Comparison of ENCODE assay signal across 17 cellular contexts in the genomic region with DNA sequence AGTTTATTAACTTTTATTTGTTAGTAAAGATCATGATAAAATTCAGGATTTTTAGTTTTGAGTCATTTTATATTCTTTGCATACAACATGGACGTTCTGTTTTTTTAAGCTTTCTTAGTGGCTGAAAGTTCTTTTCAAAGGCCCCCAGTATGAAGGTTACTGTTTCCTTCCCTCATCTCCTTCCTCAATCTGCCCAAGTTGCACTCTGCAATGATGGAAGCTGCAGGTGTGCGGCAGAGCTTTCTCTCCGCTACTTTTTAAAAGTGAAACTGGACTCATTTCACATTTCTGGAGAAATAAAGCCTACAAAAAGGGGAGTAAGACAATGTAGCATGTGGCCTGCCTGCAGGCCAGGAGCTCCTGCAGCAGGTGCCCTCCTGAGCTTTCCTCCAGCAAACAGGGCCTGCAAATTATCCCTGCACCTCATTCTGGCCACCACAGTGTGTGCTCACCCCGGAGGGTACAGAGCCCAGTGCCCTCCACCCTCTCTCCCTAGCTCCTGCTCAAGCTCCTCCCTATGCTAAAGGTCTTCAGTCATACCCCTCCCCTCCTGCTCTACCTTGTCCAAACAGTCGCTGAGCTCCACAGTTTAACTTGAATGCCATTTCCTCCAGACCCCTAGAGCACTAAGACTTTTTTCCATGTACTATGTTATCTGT.
DNase-seq lines count a peak whose midpoint lies in the region; ATAC-seq and TF ChIP-seq lines count a peak whose summit lies in the region.
"Had no signal": no experiment of that assay in that cellular context is flagged by ENCODE, and none has a peak within 500 bp of the region (broad histone marks: within the 10 kb centered on the region; RNA-seq: fewer than 3 reads in every experiment).

No MANE protein-coding gene starts in this region.

- no peak for TF ChIP-seq CTCF in type B pancreatic cell (conservative IDR thresholded peaks at IDR 0.05)
- TF ChIP-seq CTCF in ascending aorta (IDR thresholded peaks at IDR 0.05): no peak

- H3K27me3 Mint-ChIP-seq in T-helper 17 cell: no peaks in the 10 kb centered on the region
- no peaks in the 10 kb centered on the region for H3K27me3 Mint-ChIP-seq in memory B cell
- no peaks in the 10 kb centered on the region for H3K27me3 Mint-ChIP-seq in type B pancreatic cell
- H3K27me3 Mint-ChIP-seq: IgD-negative memory B cell had no signal

- no peak overlapping the region for H3K4me3 ChIP-seq in right cardiac atrium (ENCODE audit: low read length)
- H3K4me3 ChIP-seq in ascending aorta: no peak overlapping the region
- H3K4me3 ChIP-seq: dorsolateral prefrontal cortex, esophagus squamous epithelium had no signal

- intact Hi-C loops in right cardiac atrium (cut with DNase I): no loop called here
- intact Hi-C loops in left ventricle myocardium superior (cut with micrococcal nuclease): no loop called here
- intact Hi-C loops in ascending aorta (cut with DNase I): no loop called here

- H3K4me3 Mint-ChIP-seq in T-helper 17 cell (no peak overlapping the region), memory B cell (no peak overlapping the region), type B pancreatic cell (no peak overlapping the region)
- H3K4me3 Mint-ChIP-seq: neural crest cell had no signal

- H3K36me3 Mint-ChIP-seq in T-helper 17 cell (ENCODE audit: low read depth) (peaks cover 10% of the 10 kb centered on the region), memory B cell (peaks cover 30% of the 10 kb centered on the region), type B pancreatic cell (peaks cover 29% of the 10 kb centered on the region)
- H3K36me3 Mint-ChIP-seq: IgD-negative memory B cell had no signal

- DNase-seq in right cardiac atrium (no peak), left ventricle myocardium superior (no peak), T-helper 17 cell (no peak), memory B cell (ENCODE audit: low spot score in 2 of 2) (no peak), type B pancreatic cell (ENCODE audit: extremely low spot score, unreplicated experiment) (no peak), cerebellar cortex (ENCODE audit: low spot score) (no peak), ascending aorta (ENCODE audit: low spot score in 2 of 2) (no peak)
- DNase-seq: dorsolateral prefrontal cortex, esophagus squamous epithelium, glutamatergic neuron, mesenchymal stem cell, NCI-H2081, NCI-H524, Right ventricle myocardium superior had no signal

- H3K27ac ChIP-seq in right cardiac atrium (ENCODE audit: low read length): no peak overlapping the region
- no peak overlapping the region for H3K27ac ChIP-seq in ascending aorta
- H3K27ac ChIP-seq: esophagus squamous epithelium had no signal

- ATAC-seq in right cardiac atrium (peak; percentile 25 to 40), left ventricle myocardium superior (no peak), T-helper 17 cell (no peak), memory B cell (ENCODE audit: low read depth) (no peak), GM19455 (IDR thresholded peaks at IDR 0.05; ENCODE audit: unreplicated experiment) (no peak)

- H3K27ac Mint-ChIP-seq in T-helper 17 cell (peak overlapping the region; percentile 94), memory B cell (peak overlapping the region; percentile 81), type B pancreatic cell (peak overlapping the region; percentile 16)

- H3K4me1 Mint-ChIP-seq in T-helper 17 cell (peaks cover 7% of the 10 kb centered on the region), memory B cell (peaks cover 9% of the 10 kb centered on the region), type B pancreatic cell (ENCODE audit: unreplicated experiment) (peaks cover 16% of the 10 kb centered on the region)

- H3K36me3 ChIP-seq in ascending aorta: peaks cover 64 to 87% of the 10 kb centered on the region in 2 donors

- no peaks in the 10 kb centered on the region for H3K9me3 Mint-ChIP-seq in memory B cell
- no peaks in the 10 kb centered on the region for H3K9me3 Mint-ChIP-seq in type B pancreatic cell
- H3K9me3 Mint-ChIP-seq: IgD-negative memory B cell, neural crest cell had no signal

- WGBS in right cardiac atrium: 67% methylated on average over 5 of the region's 5 CpGs

- H3K4me1 ChIP-seq in right cardiac atrium (ENCODE audit: control insufficient read depth, insufficient read depth, low read length) (no peaks in the 10 kb centered on the region), ascending aorta (no peaks in the 10 kb centered on the region)
- H3K4me1 ChIP-seq: esophagus squamous epithelium had no signal

- H3K27me3 ChIP-seq in right cardiac atrium (ENCODE audit: control insufficient read depth, insufficient read depth) (no peaks in the 10 kb centered on the region), ascending aorta (no peaks in the 10 kb centered on the region)
- H3K27me3 ChIP-seq: dorsolateral prefrontal cortex, esophagus squamous epithelium had no signal

- H3K9me3 ChIP-seq in right cardiac atrium (ENCODE audit: control insufficient read depth, low read length): no peaks in the 10 kb centered on the region
- H3K9me3 ChIP-seq in T-helper 17 cell (ENCODE audit: control insufficient read depth, low read length, poor library complexity, severe bottlenecking): no peaks in the 10 kb centered on the region
- H3K9me3 ChIP-seq in ascending aorta: no peaks in the 10 kb centered on the region
- H3K9me3 ChIP-seq: esophagus squamous epithelium had no signal

Comparison
In these comparisons a context has a peak if more than half of its experiments do, and no peak if none do; other contexts are left out.
1. ATAC-seq: peak in right cardiac atrium (2 of 2); none in left ventricle myocardium superior (single experiment), T-helper 17 cell (single experiment), memory B cell (single experiment) and GM19455 (single experiment).
2. H3K27ac Mint-ChIP-seq: peak in every context shown above with its lines; median percentile 94 in T-helper 17 cell; 81 in memory B cell; 16 in type B pancreatic cell.